ENCODE assay signal across 1 cellular context in the genomic region with DNA sequence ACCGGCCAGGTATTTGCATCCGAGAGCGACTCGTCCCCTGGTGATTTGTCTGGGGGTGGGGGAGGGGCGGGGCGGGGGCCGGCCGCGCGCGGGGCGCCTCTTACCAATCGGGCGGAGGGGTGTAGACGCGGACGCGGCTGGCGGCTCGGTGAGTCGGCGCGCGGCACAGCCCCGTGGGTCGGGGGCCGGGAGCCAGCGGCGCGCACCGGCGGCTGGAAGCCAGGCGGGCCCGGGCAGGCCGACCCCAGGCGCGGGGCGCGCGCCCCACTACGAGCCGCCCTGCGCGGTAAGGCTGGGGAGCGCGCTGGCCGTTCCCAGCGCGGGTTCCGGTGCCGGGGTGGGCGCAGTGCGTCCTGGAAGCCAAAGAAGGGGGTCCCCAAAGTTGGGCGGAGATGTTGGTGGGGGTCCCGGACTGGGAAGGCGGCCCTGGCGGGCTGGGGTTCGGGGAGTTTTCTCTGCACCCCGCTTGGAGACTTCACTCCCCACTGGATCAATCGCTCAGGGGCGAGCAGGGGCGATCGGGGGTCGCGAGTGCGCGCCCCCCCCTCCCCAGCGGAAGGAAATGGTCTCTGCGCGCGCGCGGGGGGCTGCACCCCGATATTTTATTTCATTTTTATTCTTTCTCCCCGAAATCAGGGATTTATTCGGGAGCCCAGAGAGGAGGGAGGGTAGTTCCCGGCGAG.
TF ChIP-seq lines count a peak whose summit lies in the region.

A gene with protein sequence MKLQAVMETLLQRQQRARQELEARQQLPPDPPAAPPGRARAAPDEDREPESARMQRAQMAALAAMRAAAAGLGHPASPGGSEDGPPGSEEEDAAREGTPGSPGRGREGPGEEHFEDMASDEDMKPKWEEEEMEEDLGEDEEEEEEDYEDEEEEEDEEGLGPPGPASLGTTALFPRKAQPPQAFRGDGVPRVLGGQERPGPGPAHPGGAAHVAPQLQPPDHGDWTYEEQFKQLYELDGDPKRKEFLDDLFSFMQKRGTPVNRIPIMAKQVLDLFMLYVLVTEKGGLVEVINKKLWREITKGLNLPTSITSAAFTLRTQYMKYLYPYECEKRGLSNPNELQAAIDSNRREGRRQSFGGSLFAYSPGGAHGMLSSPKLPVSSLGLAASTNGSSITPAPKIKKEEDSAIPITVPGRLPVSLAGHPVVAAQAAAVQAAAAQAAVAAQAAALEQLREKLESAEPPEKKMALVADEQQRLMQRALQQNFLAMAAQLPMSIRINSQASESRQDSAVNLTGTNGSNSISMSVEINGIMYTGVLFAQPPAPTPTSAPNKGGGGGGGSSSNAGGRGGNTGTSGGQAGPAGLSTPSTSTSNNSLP (plus strand): TSS at position 124 of the 683 bp plus-strand sequence. CDS start 3,494 bp downstream, outside the sequence.

TF ChIP-seq in SK-N-SH treated with all-trans-retinoic acid at 6 μM for 48 hours, 23 proteins besides CTCF, POLR2A, EP300 and RAD21 (continued from another document):
- TF ChIP-seq, protein P1, sequence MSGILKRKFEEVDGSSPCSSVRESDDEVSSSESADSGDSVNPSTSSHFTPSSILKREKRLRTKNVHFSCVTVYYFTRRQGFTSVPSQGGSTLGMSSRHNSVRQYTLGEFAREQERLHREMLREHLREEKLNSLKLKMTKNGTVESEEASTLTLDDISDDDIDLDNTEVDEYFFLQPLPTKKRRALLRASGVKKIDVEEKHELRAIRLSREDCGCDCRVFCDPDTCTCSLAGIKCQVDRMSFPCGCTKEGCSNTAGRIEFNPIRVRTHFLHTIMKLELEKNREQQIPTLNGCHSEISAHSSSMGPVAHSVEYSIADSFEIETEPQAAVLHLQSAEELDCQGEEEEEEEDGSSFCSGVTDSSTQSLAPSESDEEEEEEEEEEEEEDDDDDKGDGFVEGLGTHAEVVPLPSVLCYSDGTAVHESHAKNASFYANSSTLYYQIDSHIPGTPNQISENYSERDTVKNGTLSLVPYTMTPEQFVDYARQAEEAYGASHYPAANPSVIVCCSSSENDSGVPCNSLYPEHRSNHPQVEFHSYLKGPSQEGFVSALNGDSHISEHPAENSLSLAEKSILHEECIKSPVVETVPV (CRISPR knock-in tag; IDR thresholded peaks at IDR 0.05), result no peak
